In the genomic region with DNA sequence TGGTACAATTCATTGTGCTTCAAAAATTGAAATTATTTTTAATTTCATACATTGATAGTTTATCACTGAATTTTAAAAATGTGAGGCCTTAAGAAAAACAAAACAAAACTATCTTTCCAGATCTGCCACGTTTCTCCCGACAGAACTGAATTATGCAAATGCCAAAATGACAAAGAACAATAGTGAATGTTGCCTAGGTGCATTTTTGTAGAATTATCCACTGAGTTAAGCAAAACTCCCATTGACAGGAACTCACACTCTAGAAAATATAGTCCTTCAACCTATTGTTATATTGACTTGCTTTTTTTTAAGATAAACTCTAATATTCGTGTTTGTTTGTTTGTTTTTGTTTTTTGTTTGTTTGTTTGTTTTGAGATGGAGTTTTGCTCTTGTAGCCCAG, we compare ENCODE assay signal across 24 cellular contexts. TPM values are rescaled to one million over a fixed set of nuclear protein-coding genes. Genes with fewer than 3 reads are reported as not detected.
A peak's percentile ranks its signal among the peaks of the same experiment; 100 is the strongest.
DNase-seq lines count a peak whose midpoint lies in the region; ATAC-seq, FAIRE-seq and TF ChIP-seq lines count a peak whose summit lies in the region.
"Had no signal": no experiment of that assay in that cellular context is flagged by ENCODE, and none has a peak within 500 bp of the region (broad histone marks: within the 10 kb centered on the region; RNA-seq: fewer than 3 reads in every experiment).

No MANE protein-coding gene starts in this region.

- no peak for TF ChIP-seq POLR2A in K562 (conservative IDR thresholded peaks at IDR 0.05)

- H3K27me3 ChIP-seq in DND-41 (ENCODE audit: insufficient read depth, low read length, poor library complexity) (no peaks in the 10 kb centered on the region), Panc1 (ENCODE audit: control insufficient read depth, insufficient read depth, low read length) (no peaks in the 10 kb centered on the region), K562 (ENCODE audit: control insufficient read depth in 2 of 2, insufficient read depth in 2 of 2, low read length in 2 of 2) (no peaks in the 10 kb centered on the region)
- H3K27me3 ChIP-seq: BE2C; BLaER1 treated with 17β-estradiol and CSF1 and Interleukin-3, amounts not matched to agents 10 nM and 100 nM had no signal

- no peak for ATAC-seq in DND-41 (ENCODE audit: insufficient read depth, low read depth)
- ATAC-seq in Panc1 = no peak
- ATAC-seq in K562 = no peak
- ATAC-seq in GM18520 (IDR thresholded peaks at IDR 0.05; ENCODE audit: unreplicated experiment) = no peak
- ATAC-seq: A549, GM12878 had no signal

- H3K79me2 ChIP-seq in DND-41 (ENCODE audit: insufficient read depth, low read length) (peaks cover 84% of the 10 kb centered on the region), K562 (ENCODE audit: control insufficient read depth, insufficient read depth, low read length) (peaks cover 73% of the 10 kb centered on the region)

- H3K36me3 ChIP-seq in DND-41 (ENCODE audit: insufficient read depth, low read length) = peaks cover 41% of the 10 kb centered on the region
- H3K36me3 ChIP-seq in Panc1 (ENCODE audit: control insufficient read depth, insufficient read depth, low read length) = no peaks in the 10 kb centered on the region
- H3K36me3 ChIP-seq in K562 (ENCODE audit: control insufficient read depth, insufficient read depth, low read length) = peaks cover 31% of the 10 kb centered on the region; the same call in 2 of the 3 replicates

- H3K9ac ChIP-seq in DND-41 (ENCODE audit: low read depth, low read length) (no peak overlapping the region), K562 (ENCODE audit: insufficient read depth in 1 of 2, low read depth in 2 of 2, low read length in 2 of 2) (no peak overlapping the region)

- H3K27ac ChIP-seq in DND-41 (ENCODE audit: low read length) = no peak overlapping the region
- H3K27ac ChIP-seq in Panc1 (ENCODE audit: low read length) = no peak overlapping the region
- no peak overlapping the region for H3K27ac ChIP-seq in K562 (ENCODE audit: extremely low read depth, low read depth, low read length)
- H3K27ac ChIP-seq: A549 had no signal

- no peak overlapping the region for H2AFZ ChIP-seq in DND-41 (ENCODE audit: low read depth, low read length)
- H2AFZ ChIP-seq in K562 (ENCODE audit: low read depth, low read length) = no peak overlapping the region

- intact Hi-C loops in Panc1 (cut with micrococcal nuclease; ENCODE audit: unreplicated experiment) = no loop called here
- intact Hi-C loops in K562 (cut with micrococcal nuclease) = no loop called here

- H3K9me3 ChIP-seq in DND-41 (ENCODE audit: insufficient read depth, low read length, severe bottlenecking) (no peaks in the 10 kb centered on the region), Panc1 (ENCODE audit: control insufficient read depth, insufficient read depth, low read depth, low read length) (no peaks in the 10 kb centered on the region), K562 (replicated peaks; ENCODE audit: control insufficient read depth, insufficient read depth, low read depth, low read length) (no peaks in the 10 kb centered on the region)
- H3K9me3 ChIP-seq: A549, BE2C, HAP-1 had no signal

- H3K9me1 ChIP-seq in K562 (ENCODE audit: control insufficient read depth, insufficient read depth, low read length) = no peaks in the 10 kb centered on the region

- WGBS in K562 (ENCODE audit: insufficient coverage, low coverage, missing lambda C conversion rate) = 68% methylated on average over 3 of the region's 3 CpGs

- TF ChIP-seq CTCF in DND-41 (IDR thresholded peaks at IDR 0.05; ENCODE audit: borderline replicate concordance, extremely low read depth, low read length, poor library complexity, severe bottlenecking) (no peak), Panc1 (IDR thresholded peaks at IDR 0.05) (no peak), K562 (IDR thresholded peaks at IDR 0.05 in 2 of 3, conservative IDR thresholded peaks at IDR 0.05 in 1 of 3; ENCODE audit: insufficient read depth in 2 of 3, low read depth in 1 of 3, low read length in 3 of 3) (no peak)

- no peak for TF ChIP-seq EP300 in K562 (IDR thresholded peaks at IDR 0.05; ENCODE audit: low read length)

- H3K4me1 ChIP-seq in DND-41 (ENCODE audit: insufficient read depth, low read length) (peaks cover 30% of the 10 kb centered on the region), Panc1 (ENCODE audit: control insufficient read depth, insufficient read depth, low read length) (no peaks in the 10 kb centered on the region), K562 (replicated peaks in 1 of 2; ENCODE audit: control insufficient read depth in 2 of 2, insufficient read depth in 2 of 2, low read length in 2 of 2) (peaks cover 0 to 31% of the 10 kb centered on the region in 2 experiments; a peak in 4 of 5 replicates)
- H3K4me1 ChIP-seq: BE2C had no signal

- POLR2A ChIA-PET in Panc1 (lab: Charles Lee) = no interaction called here
- POLR2A ChIA-PET in K562 (lab: Yijun Ruan, JAX) = interaction anchor here (1.3 kb wide), 1 partner anchor 11 kb away, joined by 7 read pairs; no protein-coding TSS in a partner anchor

- TF ChIP-seq RAD21 in K562 (CRISPR knock-in tag; conservative IDR thresholded peaks at IDR 0.05 in 1 of 2, IDR thresholded peaks at IDR 0.05 in 1 of 2) = no peak

- H3K4me2 ChIP-seq in DND-41 (ENCODE audit: insufficient read depth, low read length) (0 out of 2 replicates have a peak overlapping the region, but pooled peaks have one; percentile 31), K562 (ENCODE audit: insufficient read depth, low read length) (no peak overlapping the region)
- H3K4me2 ChIP-seq: A549 had no signal

- H3K4me3 ChIP-seq in DND-41 (ENCODE audit: low read depth in 1 of 2, low read length in 2 of 2) (no peak overlapping the region), Panc1 (ENCODE audit: low read depth in 2 of 2, low read length in 2 of 2) (no peak overlapping the region), K562 (no peak overlapping the region)
- H3K4me3 ChIP-seq: A549; BLaER1 treated with 17β-estradiol and CSF1 and Interleukin-3, amounts not matched to agents 10 nM and 100 nM; GM12878; HAP-1 had no signal

- DNase-seq in DND-41 = no peak
- no peak for DNase-seq in Panc1 (ENCODE audit: low read depth, low spot score)
- no peak for DNase-seq in K562 (ENCODE audit: extremely low read depth in 1 of 4, low spot score in 3 of 4)
- DNase-seq in frontal cortex (ENCODE audit: low spot score in 2 of 2) = no peak
- no peak for DNase-seq in SKM-1 treated with dmso at 0.1 percent for 144 hours (lab: John Stamatoyannopoulos, UW; ENCODE audit: unreplicated experiment)
- no peak for DNase-seq in hippocampal formation (lab: John Stamatoyannopoulos, UW)
- DNase-seq: 8988T; ACHN; AML-193; BE2C; Calu3; CD4-positive, alpha-beta T cell; COR-L47; DMS53; DMS79 treated with DMSO at 0.1 percent for 48 hours; GDM1; GOT3; HFFc6 had no signal

- FAIRE-seq in K562 (lab: Jason Lieb, UNC) (peak; percentile 23), frontal cortex (lab: Jason Lieb, UNC) (peak; percentile 48)
- FAIRE-seq: A549, GM12878, H54 had no signal

- BruUV-seq in Panc1 (replicated peaks; lab: Mats Ljungman, UMichigan) (TSS peak; percentile 50), K562 (replicated peaks; lab: Mats Ljungman, UMichigan) (no TSS peak)

- H4K20me1 ChIP-seq in DND-41 (ENCODE audit: insufficient read depth, low read length) (peaks cover 66% of the 10 kb centered on the region), K562 (replicated peaks; ENCODE audit: control insufficient read depth, insufficient read depth, low read length) (no peaks in the 10 kb centered on the region)

- CTCF ChIA-PET in Panc1 (lab: Charles Lee) (no interaction called here), K562 (lab: Yijun Ruan, JAX; ENCODE audit: low intra/inter-chr PET ratio) (no interaction called here)

- in situ Hi-C loops in Panc1 (cut with HindIII; ENCODE audit: low pct_unique_long_range_greater_than_20kb, low sequenced_read_pairs) = no loop called here
- in situ Hi-C loops in K562 (cut with MboI) = no loop called here

RNA-seq across cellular contexts. Expression of a gene that starts 6.5 kb away (rescaled TPM):
- total RNA-seq in Panc1 (2021; ENCODE audit: unreplicated experiment) (44.6 TPM), K562 (2014; rRNA removed) (31.3 and 39.9 TPM in 2 replicates), K562 (2014; rRNA removed; fragmentation: Illumina TruSeq; extraction: Trizol) (13.3 and 14.7 TPM in 2 replicates), K562 (2015; rRNA removed; fragmentation: Illumina TruSeq; extraction: Trizol) (19.1 and 20.3 TPM in 2 replicates), K562 (2021) (39.6 and 46.1 TPM in 2 replicates), frontal cortex (62.8 TPM)
- polyA plus RNA-seq in Panc1 (2012; ENCODE audit: insufficient read length) = 65.6 TPM
- 122 and 175 TPM in 2 replicates for total RNA-seq in K562 (2011; cell fraction: chromatin; rRNA removed; ENCODE audit: low replicate concordance)
- 123 and 128 TPM in 2 replicates for total RNA-seq in K562 (2011; cell fraction: nucleolus; rRNA removed)
- 119 and 129 TPM in 2 replicates for total RNA-seq in K562 (2011; cell fraction: nucleoplasm; rRNA removed)
- polyA plus RNA-seq in K562 (2011; rRNA removed) (37.2 and 42.2 TPM in 2 replicates), K562 (2014; fragmentation: Illumina TruSeq; extraction: Trizol) (18.9 and 20.4 TPM in 2 replicates), K562 (2014; fragmentation: Nextera tagmentation; extraction: Ambion mirVana) (1 to 10 TPM; 2.6 to 4.3 TPM), K562 (2014; rRNA removed) (40.1 and 40.2 TPM in 2 replicates)
- polyA plus RNA-seq in K562 (2011; cell fraction: cytosol; rRNA removed) = 35.7 and 39.0 TPM in 2 replicates
- 197 and 242 TPM in 2 replicates for polyA plus RNA-seq in K562 (2011; cell fraction: nucleus; rRNA removed)
- polyA plus RNA-seq in K562 (2012) = 22.9 and 34.4 TPM in 2 replicates
- polyA minus RNA-seq in K562 (2011; rRNA and poly(A)+ RNA removed) = 25.9 and 30.6 TPM in 2 replicates
- 22.7 and 34.9 TPM in 2 replicates for polyA minus RNA-seq in K562 (2011; cell fraction: cytosol; rRNA and poly(A)+ RNA removed)
- 74.0 and 79.4 TPM in 2 replicates for polyA minus RNA-seq in K562 (2011; cell fraction: nucleus; rRNA and poly(A)+ RNA removed)

RNA-seq across cellular contexts. Expression of a gene that starts 23.1 kb away (rescaled TPM):
- total RNA-seq in Panc1 (2021; ENCODE audit: unreplicated experiment) (0.62 TPM), K562 (2014; rRNA removed) (not detected in 2 replicates), K562 (2014; rRNA removed; fragmentation: Illumina TruSeq; extraction: Trizol) (not detected in 2 replicates), K562 (2015; rRNA removed; fragmentation: Illumina TruSeq; extraction: Trizol) (not detected in 2 replicates), K562 (2021) (0.24 and 0.29 TPM in 2 replicates), frontal cortex (0.82 TPM)
- polyA plus RNA-seq in Panc1 (2012; ENCODE audit: insufficient read length) = 0.59 TPM
- total RNA-seq in K562 (2011; cell fraction: chromatin; rRNA removed; ENCODE audit: low replicate concordance) = not detected in 2 replicates
- 0.39 TPM in 1 of 2 replicates, not detected in the other for total RNA-seq in K562 (2011; cell fraction: nucleolus; rRNA removed)
- total RNA-seq in K562 (2011; cell fraction: nucleoplasm; rRNA removed) = 0.61 TPM in 1 of 2 replicates, not detected in the other
- polyA plus RNA-seq in K562 (2011; rRNA removed) (not detected in 2 replicates), K562 (2014; fragmentation: Illumina TruSeq; extraction: Trizol) (not detected in 2 replicates), K562 (2014; fragmentation: Nextera tagmentation; extraction: Ambion mirVana) (not detected), K562 (2014; rRNA removed) (0.18 and 0.41 TPM in 2 replicates)
- 0.03 and 0.22 TPM in 2 replicates for polyA plus RNA-seq in K562 (2011; cell fraction: cytosol; rRNA removed)
- 0.25 and 0.55 TPM in 2 replicates for polyA plus RNA-seq in K562 (2011; cell fraction: nucleus; rRNA removed)
- polyA plus RNA-seq in K562 (2012) = 0.21 and 0.30 TPM in 2 replicates
- polyA minus RNA-seq in K562 (2011; rRNA and poly(A)+ RNA removed) = not detected in 2 replicates
- polyA minus RNA-seq in K562 (2011; cell fraction: cytosol; rRNA and poly(A)+ RNA removed) = not detected in 2 replicates
- polyA minus RNA-seq in K562 (2011; cell fraction: nucleus; rRNA and poly(A)+ RNA removed) = not detected in 2 replicates

RNA-seq across cellular contexts. Expression of a gene that starts 37.8 kb away (rescaled TPM):
- 12.0 TPM for total RNA-seq in Panc1 (2021; ENCODE audit: unreplicated experiment)
- polyA plus RNA-seq in Panc1 (2012; ENCODE audit: insufficient read length) = 14.5 TPM
- 13.3 and 32.0 TPM in 2 replicates for total RNA-seq in K562 (2011; cell fraction: chromatin; rRNA removed; ENCODE audit: low replicate concordance)
- total RNA-seq in K562 (2011; cell fraction: nucleolus; rRNA removed) = 19.7 and 19.9 TPM in 2 replicates
- 9.6 and 13.4 TPM in 2 replicates for total RNA-seq in K562 (2011; cell fraction: nucleoplasm; rRNA removed)
- 4.9 and 6.2 TPM in 2 replicates for total RNA-seq in K562 (2014; rRNA removed)
- 2.6 and 3.1 TPM in 2 replicates for total RNA-seq in K562 (2014; rRNA removed; fragmentation: Illumina TruSeq; extraction: Trizol)
- 5.1 and 5.9 TPM in 2 replicates for total RNA-seq in K562 (2015; rRNA removed; fragmentation: Illumina TruSeq; extraction: Trizol)
- 9.1 and 10.0 TPM in 2 replicates for total RNA-seq in K562 (2021)
- polyA plus RNA-seq in K562 (2011; rRNA removed) = 3.8 and 4.1 TPM in 2 replicates
- polyA plus RNA-seq in K562 (2011; cell fraction: cytosol; rRNA removed) = 2.8 TPM in 2 replicates
- polyA plus RNA-seq in K562 (2011; cell fraction: nucleus; rRNA removed) = 18.2 and 29.5 TPM in 2 replicates
- polyA plus RNA-seq in K562 (2012) = 9.3 and 13.7 TPM in 2 replicates
- polyA plus RNA-seq in K562 (2014; fragmentation: Illumina TruSeq; extraction: Trizol) = 3.4 and 5.5 TPM in 2 replicates
- 1 to 10 TPM; 1.4 TPM for polyA plus RNA-seq in K562 (2014; fragmentation: Nextera tagmentation; extraction: Ambion mirVana)
- polyA plus RNA-seq in K562 (2014; rRNA removed) = 6.0 and 6.9 TPM in 2 replicates
- polyA minus RNA-seq in K562 (2011; rRNA and poly(A)+ RNA removed) = 3.1 and 4.0 TPM in 2 replicates
- polyA minus RNA-seq in K562 (2011; cell fraction: cytosol; rRNA and poly(A)+ RNA removed) = 0.76 and 1.5 TPM in 2 replicates
- 11.0 and 13.6 TPM in 2 replicates for polyA minus RNA-seq in K562 (2011; cell fraction: nucleus; rRNA and poly(A)+ RNA removed)
- total RNA-seq in frontal cortex = 3.7 TPM

RNA-seq across cellular contexts. Expression of a gene that starts 38.0 kb away (rescaled TPM):
- total RNA-seq in Panc1 (2021; ENCODE audit: unreplicated experiment) = 257 TPM
- 535 TPM for polyA plus RNA-seq in Panc1 (2012; ENCODE audit: insufficient read length)
- total RNA-seq in K562 (2011; cell fraction: chromatin; rRNA removed; ENCODE audit: low replicate concordance) = 72.8 and 88.6 TPM in 2 replicates
- total RNA-seq in K562 (2011; cell fraction: nucleolus; rRNA removed) = 122 and 189 TPM in 2 replicates
- 125 and 130 TPM in 2 replicates for total RNA-seq in K562 (2011; cell fraction: nucleoplasm; rRNA removed)
- 746 and 978 TPM in 2 replicates for total RNA-seq in K562 (2014; rRNA removed)
- 839 and 887 TPM in 2 replicates for total RNA-seq in K562 (2014; rRNA removed; fragmentation: Illumina TruSeq; extraction: Trizol)
- total RNA-seq in K562 (2015; rRNA removed; fragmentation: Illumina TruSeq; extraction: Trizol) = 914 and 930 TPM in 2 replicates
- total RNA-seq in K562 (2021) = 509 and 535 TPM in 2 replicates
- 573 and 595 TPM in 2 replicates for polyA plus RNA-seq in K562 (2011; rRNA removed)
- 589 and 678 TPM in 2 replicates for polyA plus RNA-seq in K562 (2011; cell fraction: cytosol; rRNA removed)
- polyA plus RNA-seq in K562 (2011; cell fraction: nucleus; rRNA removed) = 222 and 265 TPM in 2 replicates
- 689 and 2,439 TPM in 2 replicates for polyA plus RNA-seq in K562 (2012)
- 632 and 822 TPM in 2 replicates for polyA plus RNA-seq in K562 (2014; fragmentation: Illumina TruSeq; extraction: Trizol)
- 1,000 to 10,000 TPM; 2,400 to 2,480 TPM for polyA plus RNA-seq in K562 (2014; fragmentation: Nextera tagmentation; extraction: Ambion mirVana)
- polyA plus RNA-seq in K562 (2014; rRNA removed) = 987 and 1,053 TPM in 2 replicates
- 147 and 173 TPM in 2 replicates for polyA minus RNA-seq in K562 (2011; rRNA and poly(A)+ RNA removed)
- polyA minus RNA-seq in K562 (2011; cell fraction: cytosol; rRNA and poly(A)+ RNA removed) = 96.7 and 103 TPM in 2 replicates
- polyA minus RNA-seq in K562 (2011; cell fraction: nucleus; rRNA and poly(A)+ RNA removed) = 41.5 and 69.1 TPM in 2 replicates
- total RNA-seq in frontal cortex = 70.9 TPM
